Comparison of ENCODE assay signal across 2 cellular contexts in the genomic region with DNA sequence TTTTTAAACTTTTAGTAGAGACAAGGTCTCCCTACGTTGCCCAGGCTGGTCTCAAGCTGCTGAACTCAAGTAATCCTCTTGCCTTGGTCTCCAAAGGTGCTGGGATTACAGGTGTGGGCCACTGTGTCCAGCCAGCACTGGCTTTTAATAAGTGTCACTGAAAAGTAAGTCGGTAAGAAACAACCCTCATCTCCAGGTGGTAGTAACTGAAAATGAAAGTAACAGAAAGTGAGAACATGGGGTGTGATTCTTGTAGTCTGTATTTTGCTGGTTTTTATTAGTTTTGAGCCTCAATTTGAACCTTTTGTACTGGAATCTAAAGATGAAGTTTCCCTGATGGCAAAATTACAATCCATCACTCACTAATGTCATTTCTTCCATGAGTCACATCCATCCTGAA.
TF ChIP-seq lines count a peak whose summit lies in the region.

No MANE protein-coding gene starts in this region.

TF ChIP-seq in GM12878, 131 proteins besides CTCF, POLR2A, EP300 and RAD21 (continued from another document):
- TF ChIP-seq ZNF622 (IDR thresholded peaks at IDR 0.05), result no peak
- no peak for TF ChIP-seq YBX1 (IDR thresholded peaks at IDR 0.05)
- no peak for TF ChIP-seq ZNF384 (IDR thresholded peaks at IDR 0.05; ENCODE audit: borderline replicate concordance, low read depth, low read length)

TF ChIP-seq in SK-N-SH, 30 proteins besides CTCF, POLR2A, EP300 and RAD21 (continued from another document):
- TF ChIP-seq, protein P1, sequence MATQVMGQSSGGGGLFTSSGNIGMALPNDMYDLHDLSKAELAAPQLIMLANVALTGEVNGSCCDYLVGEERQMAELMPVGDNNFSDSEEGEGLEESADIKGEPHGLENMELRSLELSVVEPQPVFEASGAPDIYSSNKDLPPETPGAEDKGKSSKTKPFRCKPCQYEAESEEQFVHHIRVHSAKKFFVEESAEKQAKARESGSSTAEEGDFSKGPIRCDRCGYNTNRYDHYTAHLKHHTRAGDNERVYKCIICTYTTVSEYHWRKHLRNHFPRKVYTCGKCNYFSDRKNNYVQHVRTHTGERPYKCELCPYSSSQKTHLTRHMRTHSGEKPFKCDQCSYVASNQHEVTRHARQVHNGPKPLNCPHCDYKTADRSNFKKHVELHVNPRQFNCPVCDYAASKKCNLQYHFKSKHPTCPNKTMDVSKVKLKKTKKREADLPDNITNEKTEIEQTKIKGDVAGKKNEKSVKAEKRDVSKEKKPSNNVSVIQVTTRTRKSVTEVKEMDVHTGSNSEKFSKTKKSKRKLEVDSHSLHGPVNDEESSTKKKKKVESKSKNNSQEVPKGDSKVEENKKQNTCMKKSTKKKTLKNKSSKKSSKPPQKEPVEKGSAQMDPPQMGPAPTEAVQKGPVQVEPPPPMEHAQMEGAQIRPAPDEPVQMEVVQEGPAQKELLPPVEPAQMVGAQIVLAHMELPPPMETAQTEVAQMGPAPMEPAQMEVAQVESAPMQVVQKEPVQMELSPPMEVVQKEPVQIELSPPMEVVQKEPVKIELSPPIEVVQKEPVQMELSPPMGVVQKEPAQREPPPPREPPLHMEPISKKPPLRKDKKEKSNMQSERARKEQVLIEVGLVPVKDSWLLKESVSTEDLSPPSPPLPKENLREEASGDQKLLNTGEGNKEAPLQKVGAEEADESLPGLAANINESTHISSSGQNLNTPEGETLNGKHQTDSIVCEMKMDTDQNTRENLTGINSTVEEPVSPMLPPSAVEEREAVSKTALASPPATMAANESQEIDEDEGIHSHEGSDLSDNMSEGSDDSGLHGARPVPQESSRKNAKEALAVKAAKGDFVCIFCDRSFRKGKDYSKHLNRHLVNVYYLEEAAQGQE (IDR thresholded peaks at IDR 0.05; ENCODE audit: low read depth, low read length), result no peak
- TF ChIP-seq MXI1 (IDR thresholded peaks at IDR 0.05; ENCODE audit: low read depth, low read length) (no peak), MEF2A (IDR thresholded peaks at IDR 0.05; ENCODE audit: borderline replicate concordance, low read depth) (no peak)
